Comparison of ENCODE assay signal across 22 cellular contexts in the genomic region with DNA sequence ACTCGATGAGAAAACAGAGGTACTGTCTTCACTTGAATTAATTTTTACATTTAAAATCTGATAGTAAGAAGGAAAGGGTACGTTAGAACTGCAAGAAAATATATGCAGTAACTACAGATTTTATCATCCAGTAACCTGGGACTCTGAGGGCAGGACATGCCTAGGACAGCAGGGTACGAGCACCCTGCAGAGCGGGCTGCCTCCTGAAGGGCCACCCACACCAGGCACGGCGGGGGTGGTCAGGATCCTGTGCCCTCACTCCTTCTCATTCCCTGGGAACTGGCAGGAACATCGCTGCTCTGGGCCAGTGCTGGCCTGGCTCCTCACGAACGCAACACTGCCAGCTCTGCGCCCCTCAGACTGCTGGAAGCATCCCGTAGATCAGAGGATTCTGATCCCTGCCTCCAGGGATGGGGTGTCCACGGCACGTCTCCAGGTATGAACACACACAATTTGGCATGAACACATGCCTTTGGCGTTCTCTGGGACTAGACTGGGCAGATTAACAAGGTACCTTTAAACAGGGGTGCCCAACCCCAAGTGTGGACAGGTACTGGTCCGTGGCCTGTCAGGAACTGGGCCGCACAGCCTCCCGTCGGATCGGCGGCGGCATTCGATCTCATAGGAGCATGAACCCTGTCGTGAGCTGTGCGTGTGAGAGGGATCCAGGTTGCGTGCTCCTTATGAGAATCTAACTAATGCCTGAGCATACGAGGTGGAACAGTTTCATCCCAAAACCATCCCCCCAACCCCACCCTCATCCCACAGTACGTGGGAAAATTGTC.
"Had no signal": no experiment of that assay in that cellular context is flagged by ENCODE, and none has a peak within 500 bp of the region (broad histone marks: within the 10 kb centered on the region; RNA-seq: fewer than 3 reads in every experiment).

No MANE protein-coding gene starts in this region.

- H3K9me3 ChIP-seq: vagina had no signal

- H3K27ac ChIP-seq: cardiac muscle cell, vagina had no signal

- DNase-seq: activated CD8-positive, alpha-beta memory T cell treated with anti-CD3 and anti-CD28 coated beads for 24 hours; activated CD8-positive, alpha-beta memory T cell treated with anti-CD3 and anti-CD28 coated beads, Interleukin-2, amount 50 U/mL, for 48 hours; activated effector memory CD4-positive, alpha-beta T cell treated with Interleukin-2 at 50 U/mL for 16 hours; activated naive CD4-positive, alpha-beta T cell treated with anti-CD3 and anti-CD28 coated beads for 36 hours; activated naive CD8-positive, alpha-beta T cell treated with anti-CD3 and anti-CD28 coated beads, Interleukin-2, amount 10 ng/mL, durations not matched to agents 7 days and 5 days; activated T-cell treated with anti-CD3 and anti-CD28 coated beads, Interleukin-2, amount 50 U/mL, for 72 hours; amniotic stem cell; dermis blood vessel endothelial cell; effector memory CD4-positive, alpha-beta T cell; foreskin melanocyte; left colon; mesenchymal stem cell; nephron progenitor cell; occipital lobe; stimulated activated CD4-positive, alpha-beta T cell treated with anti-CD3 and anti-CD28 coated beads, Interleukin-2, amount 100 ng/mL, for 48 hours; stimulated activated CD8-positive, alpha-beta memory T cell treated with anti-CD3 and anti-CD28 coated beads, Interleukin-4, amount 100 ng/mL, for 48 hours; stimulated activated naive B cell treated with anti-CD40 and anti-IgM and Interleukin-4, amounts not matched to agents 10 μg/mL and 1 μg/mL and 100 μg/mL, for 72 hours; T-helper 9 cell; trophoblast cell had no signal

- H3K9me3 Mint-ChIP-seq: activated naive CD8-positive, alpha-beta T cell treated with anti-CD3 and anti-CD28 coated beads, Interleukin-2, amount 10 ng/mL, durations not matched to agents 7 days and 5 days had no signal

- H3K36me3 Mint-ChIP-seq: activated naive CD8-positive, alpha-beta T cell treated with anti-CD3 and anti-CD28 coated beads, Interleukin-2, amount 10 ng/mL, durations not matched to agents 7 days and 5 days had no signal

- H3K27ac Mint-ChIP-seq: activated naive CD4-positive, alpha-beta T cell treated with anti-CD3 and anti-CD28 coated beads for 36 hours; activated naive CD8-positive, alpha-beta T cell treated with anti-CD3 and anti-CD28 coated beads, Interleukin-2, amount 10 ng/mL, durations not matched to agents 7 days and 5 days; activated T-cell treated with anti-CD3 and anti-CD28 coated beads, Interleukin-2, amount 50 U/mL, for 72 hours; nephron progenitor cell; stimulated activated naive B cell treated with anti-CD40 and anti-IgM and Interleukin-4, amounts not matched to agents 10 μg/mL and 1 μg/mL and 100 μg/mL, for 72 hours had no signal

- H3K27me3 ChIP-seq: cardiac muscle cell, vagina had no signal

- ATAC-seq: activated T-cell treated with anti-CD3 and anti-CD28 coated beads, Interleukin-2, amount 50 U/mL, for 72 hours; esophagus mucosa; left colon; stimulated activated naive B cell treated with anti-CD40 and anti-IgM and Interleukin-4, amounts not matched to agents 10 μg/mL and 1 μg/mL and 100 μg/mL, for 72 hours had no signal

- H3K4me3 Mint-ChIP-seq: activated naive CD4-positive, alpha-beta T cell treated with anti-CD3 and anti-CD28 coated beads for 36 hours; activated naive CD8-positive, alpha-beta T cell treated with anti-CD3 and anti-CD28 coated beads, Interleukin-2, amount 10 ng/mL, durations not matched to agents 7 days and 5 days; activated T-cell treated with anti-CD3 and anti-CD28 coated beads, Interleukin-2, amount 50 U/mL, for 72 hours; nephron progenitor cell; stimulated activated naive B cell treated with anti-CD40 and anti-IgM and Interleukin-4, amounts not matched to agents 10 μg/mL and 1 μg/mL and 100 μg/mL, for 72 hours had no signal

- H3K36me3 ChIP-seq: cardiac muscle cell, vagina had no signal

- H3K27me3 Mint-ChIP-seq: activated naive CD8-positive, alpha-beta T cell treated with anti-CD3 and anti-CD28 coated beads, Interleukin-2, amount 10 ng/mL, durations not matched to agents 7 days and 5 days had no signal

- H3K4me3 ChIP-seq: cardiac muscle cell, vagina had no signal
